ENCODE assay signal across 22 cellular contexts in the genomic region with DNA sequence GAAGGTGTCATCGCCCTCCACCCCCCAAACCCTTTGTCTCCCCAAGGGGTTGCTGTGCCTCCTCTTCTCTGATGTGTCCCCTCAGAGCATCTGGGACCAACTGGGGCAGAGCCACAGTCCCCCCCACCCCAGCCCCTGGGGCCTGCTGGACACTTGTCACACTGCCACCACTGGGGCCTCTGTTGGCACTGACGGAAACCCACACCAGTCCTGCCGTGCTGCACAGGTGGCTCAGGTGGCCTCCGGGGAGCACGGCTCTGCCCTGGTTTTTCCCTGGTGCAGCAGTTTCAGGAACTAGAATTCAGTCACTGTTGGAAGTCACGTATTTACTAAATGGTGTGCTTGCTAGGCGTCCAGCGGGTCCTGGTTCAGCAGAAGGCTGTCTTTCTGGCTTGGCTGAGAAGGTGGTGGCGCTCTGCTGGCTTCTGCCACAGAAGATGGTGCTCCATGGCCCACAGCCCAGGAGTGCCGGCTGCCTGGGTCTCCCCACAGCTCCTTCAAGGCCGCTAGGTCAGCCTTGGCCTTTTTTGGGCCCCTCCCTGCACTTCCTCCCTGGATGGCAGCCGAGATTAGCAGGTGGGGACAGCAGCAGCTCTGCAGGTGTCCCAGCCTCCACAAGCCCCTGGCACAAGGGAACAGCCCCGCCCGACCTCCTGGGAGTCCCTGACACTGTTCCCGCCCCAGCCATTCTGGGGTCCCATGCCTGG. TPM values are rescaled to one million over a fixed set of nuclear protein-coding genes. Genes with fewer than 3 reads are reported as not detected.
DNase-seq lines count a peak whose midpoint lies in the region; ATAC-seq, FAIRE-seq and TF ChIP-seq lines count a peak whose summit lies in the region.
"Had no signal": no experiment of that assay in that cellular context is flagged by ENCODE, and none has a peak within 500 bp of the region (broad histone marks: within the 10 kb centered on the region; RNA-seq: fewer than 3 reads in every experiment).

No MANE protein-coding gene starts in this region.

- no peak for TF ChIP-seq CTCF in Panc1 (IDR thresholded peaks at IDR 0.05)
- no peak for TF ChIP-seq CTCF in kidney (IDR thresholded peaks at IDR 0.05; ENCODE audit: borderline replicate concordance, extremely low read depth, insufficient read depth)

- ATAC-seq in Right ventricle myocardium inferior: no peak
- ATAC-seq in Panc1: peak; percentile 31; the same call in 1 of the 2 replicates
- no peak for ATAC-seq in aorta (ENCODE audit: low FRiP score)
- ATAC-seq: naive thymus-derived CD4-positive, alpha-beta T cell had no signal

- peak; percentile 57 for DNase-seq in Right ventricle myocardium inferior (ENCODE audit: missing footprints)
- no peak for DNase-seq in cardiac septum (ENCODE audit: low spot score)
- DNase-seq in Panc1 (ENCODE audit: low read depth, low spot score): no peak
- DNase-seq in kidney: peak; percentile 49
- DNase-seq in aorta: peak; percentile 28 to 70
- no peak for DNase-seq in NCI-H345 (lab: John Stamatoyannopoulos, UW)
- no peak for DNase-seq in activated gamma-delta T cell treated with Interleukin-2 at 50 U/mL for 16 hours
- DNase-seq in activated effector memory CD4-positive, alpha-beta T cell treated with Interleukin-2 at 50 U/mL for 16 hours: no peak
- DNase-seq: CD4-positive, CD25-positive, alpha-beta regulatory T cell; dermis blood vessel endothelial cell; DMS79 treated with DMSO at 0.1 percent for 48 hours; KBM-7; mammary epithelial cell; naive thymus-derived CD4-positive, alpha-beta T cell; NCI-H1048; NCI-H748 treated with DMSO at 0.1 percent for 48 hours; stimulated activated CD8-positive, alpha-beta memory T cell treated with anti-CD3 and anti-CD28 coated beads, Interleukin-4, amount 100 ng/mL, for 48 hours; uterus had no signal

- intact Hi-C loops in Right ventricle myocardium inferior (cut with DNase I): no loop called here
- intact Hi-C loops in cardiac septum (cut with DNase I): loop anchor here (5.0 kb wide), 1 partner anchor 142 kb away; no protein-coding TSS in a partner anchor
- intact Hi-C loops in Panc1 (cut with micrococcal nuclease; ENCODE audit: unreplicated experiment): no loop called here
- intact Hi-C loops in kidney (cut with DNase I): no loop called here
- intact Hi-C loops in aorta (cut with DNase I): no loop called here

- no peaks in the 10 kb centered on the region for H3K36me3 ChIP-seq in Panc1 (ENCODE audit: control insufficient read depth, insufficient read depth, low read length)
- H3K36me3 ChIP-seq in kidney (ENCODE audit: control insufficient read depth in 1 of 2, insufficient read depth in 2 of 2, low read length in 2 of 2): no peaks in the 10 kb centered on the region
- H3K36me3 ChIP-seq in aorta (ENCODE audit: control insufficient read depth in 1 of 2, insufficient read depth in 2 of 2, low read length in 1 of 2): no peaks in the 10 kb centered on the region
- H3K36me3 ChIP-seq: breast epithelium, uterus had no signal

- in situ Hi-C loops in Panc1 (cut with HindIII; ENCODE audit: low pct_unique_long_range_greater_than_20kb, low sequenced_read_pairs): no loop called here

- H3K4me3 ChIP-seq in Panc1 (ENCODE audit: low read depth in 2 of 2, low read length in 2 of 2) (no peak overlapping the region), kidney (ENCODE audit: low read length in 2 of 2) (no peak overlapping the region), aorta (ENCODE audit: low read length in 2 of 2) (no peak overlapping the region)
- H3K4me3 ChIP-seq: breast epithelium, uterus had no signal

- H3K27ac ChIP-seq in Panc1 (ENCODE audit: low read length) (no peak overlapping the region), kidney (ENCODE audit: low read depth in 2 of 2, low read length in 2 of 2) (no peak overlapping the region), aorta (ENCODE audit: low read depth in 1 of 2, low read length in 2 of 2) (no peak overlapping the region)
- H3K27ac ChIP-seq: breast epithelium, uterus had no signal

- 68 to 77% methylated on average over 12 to 15 of the region's 15 CpGs for WGBS in aorta, 2 donors

- H3K4me1 ChIP-seq in Panc1 (ENCODE audit: control insufficient read depth, insufficient read depth, low read length): no peaks in the 10 kb centered on the region
- no peaks in the 10 kb centered on the region for H3K4me1 ChIP-seq in kidney (ENCODE audit: control insufficient read depth in 1 of 2, insufficient read depth in 1 of 2, low read depth in 1 of 2, low read length in 2 of 2)
- no peaks in the 10 kb centered on the region for H3K4me1 ChIP-seq in aorta (ENCODE audit: control insufficient read depth in 1 of 2, insufficient read depth in 2 of 2, low read length in 2 of 2)
- H3K4me1 ChIP-seq: breast epithelium, uterus had no signal

- no peak for FAIRE-seq in kidney (lab: Jason Lieb, UNC)

- H3K27me3 ChIP-seq in Panc1 (ENCODE audit: control insufficient read depth, insufficient read depth, low read length) (no peaks in the 10 kb centered on the region), aorta (ENCODE audit: control insufficient read depth in 1 of 2, insufficient read depth in 2 of 2, low read length in 1 of 2) (no peaks in the 10 kb centered on the region)
- H3K27me3 ChIP-seq: uterus had no signal

- H3K9me3 ChIP-seq in Panc1 (ENCODE audit: control insufficient read depth, insufficient read depth, low read depth, low read length): no peaks in the 10 kb centered on the region
- no peaks in the 10 kb centered on the region for H3K9me3 ChIP-seq in kidney (ENCODE audit: control insufficient read depth in 1 of 2, low read length in 2 of 2)
- no peaks in the 10 kb centered on the region for H3K9me3 ChIP-seq in aorta (ENCODE audit: control insufficient read depth, low read length)
- H3K9me3 ChIP-seq: breast epithelium, uterus had no signal

- POLR2A ChIA-PET in Panc1 (lab: Charles Lee): no interaction called here

- H3K9ac ChIP-seq in kidney (ENCODE audit: low read length in 2 of 2): no peak overlapping the region

- no TSS peak for BruUV-seq in Panc1 (replicated peaks; lab: Mats Ljungman, UMichigan)

- CTCF ChIA-PET in Panc1 (lab: Charles Lee): no interaction called here

RNA-seq across cellular contexts. Expression of a gene that starts 18.6 kb away (rescaled TPM):
- 20.6 TPM for total RNA-seq in Right ventricle myocardium inferior
- total RNA-seq in cardiac septum: 14.3 TPM
- total RNA-seq in Panc1 (2021; ENCODE audit: unreplicated experiment): 0.26 TPM
- polyA plus RNA-seq in Panc1 (2012; ENCODE audit: insufficient read length): 0.06 TPM
- 5.7 TPM for total RNA-seq in kidney
- 0.24 TPM for polyA plus RNA-seq in kidney (ENCODE audit: insufficient read depth, low read depth, low replicate concordance)
- 1 to 10 TPM; 8.8 to 9.0 TPM for total RNA-seq in aorta
- polyA plus RNA-seq in aorta: 1 to 10 TPM; 3.5 to 4.6 TPM
- total RNA-seq: activated T-helper 2 cell treated with anti-CD3 and anti-CD28 coated beads, Interferon-gamma antibody, Interleukin-2, Interleukin-4, amounts not matched to agents 10 μg/mL and 5 μg/mL and 100 μg/mL, durations not matched to agents 14 hours and 24 hours and 36 hours; CD4-positive, CD25-positive, alpha-beta regulatory T cell; dermis blood vessel endothelial cell; naive thymus-derived CD4-positive, alpha-beta T cell; pulmonary artery endothelial cell; RPMI7951 had no signal
- polyA plus RNA-seq: CD4-positive, CD25-positive, alpha-beta regulatory T cell; naive thymus-derived CD4-positive, alpha-beta T cell had no signal

RNA-seq across cellular contexts. Expression of a gene that starts 19.8 kb away (rescaled TPM):
- total RNA-seq in Right ventricle myocardium inferior (not detected), cardiac septum (0.08 TPM), Panc1 (2021; ENCODE audit: unreplicated experiment) (0.85 TPM), kidney (2.7 TPM), aorta (not detected)
- 1.5 TPM for polyA plus RNA-seq in Panc1 (2012; ENCODE audit: insufficient read length)
- polyA plus RNA-seq in kidney (ENCODE audit: insufficient read depth, low read depth, low replicate concordance) (0.28 TPM), aorta (under 1 TPM in 1 of 2 donors, not detected in 1; 0.20 TPM)
- total RNA-seq: CD4-positive, CD25-positive, alpha-beta regulatory T cell; dermis blood vessel endothelial cell had no signal
- polyA plus RNA-seq: CD4-positive, CD25-positive, alpha-beta regulatory T cell; mammary epithelial cell; naive thymus-derived CD4-positive, alpha-beta T cell had no signal

RNA-seq across cellular contexts. Expression of a gene that starts 38.9 kb away (rescaled TPM):
- total RNA-seq in Right ventricle myocardium inferior: 0.51 TPM
- total RNA-seq in cardiac septum: 0.62 TPM
- total RNA-seq in Panc1 (2021; ENCODE audit: unreplicated experiment): 10.3 TPM
- 7.3 TPM for polyA plus RNA-seq in Panc1 (2012; ENCODE audit: insufficient read length)
- 61.4 TPM for total RNA-seq in kidney
- 1.6 TPM for polyA plus RNA-seq in kidney (ENCODE audit: insufficient read depth, low read depth, low replicate concordance)
- total RNA-seq in aorta: 1 to 10 TPM in 1 of 2 donors, under 1 TPM in 1; 0.96 to 2.5 TPM
- polyA plus RNA-seq in aorta: 1 to 10 TPM in 1 of 2 donors, not detected in 1; 2.8 TPM
- total RNA-seq: CD4-positive, CD25-positive, alpha-beta regulatory T cell had no signal
- polyA plus RNA-seq: naive thymus-derived CD4-positive, alpha-beta T cell had no signal

RNA-seq across cellular contexts. Expression of a gene that starts 59.1 kb away (rescaled TPM):
- 10.8 TPM for total RNA-seq in Right ventricle myocardium inferior
- total RNA-seq in cardiac septum: 8.8 TPM
- total RNA-seq in Panc1 (2021; ENCODE audit: unreplicated experiment): 31.4 TPM
- 42.4 TPM for polyA plus RNA-seq in Panc1 (2012; ENCODE audit: insufficient read length)
- total RNA-seq in kidney: 18.3 TPM
- polyA plus RNA-seq in kidney (ENCODE audit: insufficient read depth, low read depth, low replicate concordance): 21.9 TPM
- 10 to 100 TPM; 14.1 to 15.4 TPM for total RNA-seq in aorta
- polyA plus RNA-seq in aorta: 10 to 100 TPM in 1 of 2 donors, 1 to 10 TPM in 1; 6.3 to 11.1 TPM

Comparison
In these comparisons a context has a peak if more than half of its experiments do, and no peak if none do; other contexts are left out.
1. DNase-seq: peak in Right ventricle myocardium inferior (single experiment), kidney (single experiment) and aorta (2 of 2); none in cardiac septum (single experiment), Panc1 (single experiment), NCI-H345 (single experiment), activated gamma-delta T cell treated with Interleukin-2 at 50 U/mL for 16 hours (single experiment) and activated effector memory CD4-positive, alpha-beta T cell treated with Interleukin-2 at 50 U/mL for 16 hours (single experiment).